In genomic region chr1:174942547-174943255, GRCh38 we compare ENCODE assay signal across 10 cellular contexts. TPM values are rescaled to one million over a fixed set of nuclear protein-coding genes. Genes with fewer than 3 reads are reported as not detected.
DNase-seq lines count a peak whose midpoint lies in the region; FAIRE-seq and TF ChIP-seq lines count a peak whose summit lies in the region.
"Had no signal": no experiment of that assay in that cellular context is flagged by ENCODE, and none has a peak within 500 bp of the region (broad histone marks: within the 10 kb centered on the region; RNA-seq: fewer than 3 reads in every experiment).

No MANE protein-coding gene starts in this region.

- peak; percentile 64 for DNase-seq in Ammon's horn (ENCODE audit: low spot score)
- peak; percentile 89 for DNase-seq in NB4 (ENCODE audit: low read depth)
- peak; percentile 40 for DNase-seq in choroid plexus epithelial cell (ENCODE audit: low read depth)
- no peak for DNase-seq in mesendoderm
- no peak for DNase-seq in mesenteric fat pad (ENCODE audit: low spot score)
- DNase-seq in retina, result no peak
- DNase-seq in GM12892 (ENCODE audit: insufficient read length), result no peak
- no peak for DNase-seq in osteoblast (ENCODE audit: insufficient read length, low spot score, missing footprints)
- DNase-seq: stimulated activated CD4-positive, alpha-beta T cell treated with anti-CD3 and anti-CD28 coated beads, Interleukin-4, amount 100 ng/mL, for 4 hours; thyroid gland had no signal

- no peak overlapping the region for H3K18ac ChIP-seq in mesendoderm (ENCODE audit: low read length)

- H3K23ac ChIP-seq in mesendoderm (ENCODE audit: low read length), result no peak overlapping the region

- H3K9ac ChIP-seq in mesendoderm (ENCODE audit: low read length), result no peak overlapping the region

- no peak overlapping the region for H2BK5ac ChIP-seq in mesendoderm (ENCODE audit: low read length)

- H4K5ac ChIP-seq in mesendoderm (ENCODE audit: low read length), result no peak overlapping the region

- no peaks in the 10 kb centered on the region for H4K20me1 ChIP-seq in osteoblast (ENCODE audit: insufficient read depth, low read length)

- no peak overlapping the region for H2BK15ac ChIP-seq in mesendoderm (replicated peaks; ENCODE audit: low read depth)

- no CpG with 5 or more reads among the region's 2 CpGs for WGBS in mesendoderm (ENCODE audit: extremely low coverage, insufficient coverage, low lambda C conversion rate)

- no peak overlapping the region for H4K8ac ChIP-seq in mesendoderm (ENCODE audit: low read depth, low read length)

- H3K4ac ChIP-seq in mesendoderm (ENCODE audit: low read depth, low read length), result no peak overlapping the region

- H3K56ac ChIP-seq in mesendoderm (ENCODE audit: low read length), result peak overlapping the region; percentile 51

- H3K4me3 ChIP-seq in NB4 (ENCODE audit: low read depth, low read length), result no peak overlapping the region
- no peak overlapping the region for H3K4me3 ChIP-seq in choroid plexus epithelial cell (ENCODE audit: low read depth, low read length)
- H3K4me3 ChIP-seq in mesendoderm (ENCODE audit: low read length), result no peak overlapping the region
- no peak overlapping the region for H3K4me3 ChIP-seq in osteoblast (ENCODE audit: insufficient read depth, low read length)
- H3K4me3 ChIP-seq: thyroid gland had no signal

- no peak overlapping the region for H2AFZ ChIP-seq in osteoblast (ENCODE audit: low read length)

- H3K27ac ChIP-seq in mesendoderm (ENCODE audit: low read depth, low read length), result no peak overlapping the region
- no peak overlapping the region for H3K27ac ChIP-seq in osteoblast (ENCODE audit: low read depth, low read length)
- H3K27ac ChIP-seq: thyroid gland had no signal

- TF ChIP-seq CTCF in NB4 (IDR thresholded peaks at IDR 0.05; ENCODE audit: low read depth, low read length) (no peak), choroid plexus epithelial cell (conservative IDR thresholded peaks at IDR 0.05; ENCODE audit: low read depth, low read length) (no peak), osteoblast (IDR thresholded peaks at IDR 0.05; ENCODE audit: extremely low read depth, low read depth, low read length) (no peak)

- H3K79me2 ChIP-seq in mesendoderm (ENCODE audit: control insufficient read depth, insufficient read depth, low read length), result no peaks in the 10 kb centered on the region
- H3K79me2 ChIP-seq in osteoblast (ENCODE audit: insufficient read depth, low read length), result no peaks in the 10 kb centered on the region

- FAIRE-seq in GM12892 (lab: Jason Lieb, UNC), result no peak

- H3K4me1 ChIP-seq in mesendoderm (ENCODE audit: control insufficient read depth, low read depth, low read length) (no peaks in the 10 kb centered on the region), osteoblast (ENCODE audit: insufficient read depth, low read length) (no peaks in the 10 kb centered on the region)
- H3K4me1 ChIP-seq: thyroid gland had no signal

- no peak for TF ChIP-seq POLR2A in NB4 (IDR thresholded peaks at IDR 0.05; ENCODE audit: extremely low read depth, insufficient read length)
- TF ChIP-seq POLR2A in GM12892 (IDR thresholded peaks at IDR 0.05; ENCODE audit: low read depth, low read length), result no peak

- H3K79me1 ChIP-seq in mesendoderm (ENCODE audit: low read length), result no peaks in the 10 kb centered on the region

- H3K4me2 ChIP-seq in mesendoderm (ENCODE audit: low read length) (no peak overlapping the region), osteoblast (ENCODE audit: insufficient read depth, low read length) (no peak overlapping the region)

- H3K36me3 ChIP-seq in mesendoderm (ENCODE audit: control insufficient read depth, insufficient read depth, low read length) (no peaks in the 10 kb centered on the region), osteoblast (ENCODE audit: insufficient read depth, low read length) (no peaks in the 10 kb centered on the region)
- H3K36me3 ChIP-seq: thyroid gland had no signal

- H3K27me3 ChIP-seq in mesendoderm (ENCODE audit: insufficient read depth, low read length, poor library complexity) (no peaks in the 10 kb centered on the region), osteoblast (ENCODE audit: insufficient read depth, low read length) (no peaks in the 10 kb centered on the region)
- H3K27me3 ChIP-seq: thyroid gland had no signal

- H3K9me3 ChIP-seq in osteoblast (ENCODE audit: low read depth, low read length), result no peaks in the 10 kb centered on the region
- H3K9me3 ChIP-seq: thyroid gland had no signal

- H2BK120ac ChIP-seq in mesendoderm (ENCODE audit: low read depth, low read length), result no peak overlapping the region

- no peak overlapping the region for H2AK5ac ChIP-seq in mesendoderm (ENCODE audit: low read length)

RNA-seq across cellular contexts. Expression of gene CACYBP, which starts 57.0 kb away (rescaled TPM):
- 113 TPM for polyA plus RNA-seq in mesendoderm (2013, experiment 1 of 2)
- 111 TPM for polyA plus RNA-seq in mesendoderm (2013, experiment 2 of 2)
- 83.7 TPM for total RNA-seq in mesenteric fat pad
- polyA plus RNA-seq in GM12892 (2012; ENCODE audit: missing spikeins), result 142 TPM
- 71.7 and 150 TPM in 2 replicates for total RNA-seq in osteoblast

Comparison
In these comparisons a context has a peak if more than half of its experiments do, and no peak if none do; other contexts are left out.
1. DNase-seq: peak in Ammon's horn (single experiment), NB4 (single experiment) and choroid plexus epithelial cell (single experiment); none in mesendoderm (single experiment), mesenteric fat pad (single experiment), retina (single experiment), GM12892 (single experiment) and osteoblast (single experiment).